Comparison of ENCODE assay signal across 29 cellular contexts in genomic region chr5:156181656-156182055, GRCh38.
"Had no signal": no experiment of that assay in that cellular context is flagged by ENCODE, and none has a peak within 500 bp of the region (broad histone marks: within the 10 kb centered on the region; RNA-seq: fewer than 3 reads in every experiment).

No MANE protein-coding gene starts in this region.

- H3K4me1 Mint-ChIP-seq: mesothelial cell of epicardium; naive thymus-derived CD4-positive, alpha-beta T cell; stimulated activated naive B cell treated with anti-CD40 and anti-IgM and Interleukin-4, amounts not matched to agents 10 μg/mL and 1 μg/mL and 100 μg/mL, for 72 hours had no signal

- H3K4me3 Mint-ChIP-seq: activated naive CD8-positive, alpha-beta T cell; brain; mesothelial cell of epicardium; naive thymus-derived CD4-positive, alpha-beta T cell; neural crest cell; stimulated activated naive B cell treated with anti-CD40 and anti-IgM and Interleukin-4, amounts not matched to agents 10 μg/mL and 1 μg/mL and 100 μg/mL, for 72 hours; T-helper 2 cell treated with Interferon-gamma antibody and Interleukin-4, amounts not matched to agents 5 μg/mL and 100 μg/mL, for 36 hours had no signal

- H3K4me3 ChIP-seq: ascending aorta, cardiac muscle cell, coronary artery, dorsolateral prefrontal cortex, gastroesophageal sphincter, heart left ventricle, suprapubic skin, tibial artery had no signal

- H3K9ac ChIP-seq: parathyroid adenoma had no signal

- H3K27me3 Mint-ChIP-seq: stimulated activated naive B cell treated with anti-CD40 and anti-IgM and Interleukin-4, amounts not matched to agents 10 μg/mL and 1 μg/mL and 100 μg/mL, for 72 hours had no signal

- H2AFZ ChIP-seq: parathyroid adenoma had no signal

- H3K27ac ChIP-seq: ascending aorta, cardiac muscle cell, coronary artery, dorsolateral prefrontal cortex, gastroesophageal sphincter, heart left ventricle, parathyroid adenoma, suprapubic skin, tibial artery had no signal

- DNase-seq: activated CD4-positive, alpha-beta T cell treated with anti-CD3 and anti-CD28 coated beads for 48 hours; activated CD4-positive, alpha-beta T cell treated with anti-CD3 and anti-CD28 coated beads, Interleukin-2, amount 50 U/mL, for 48 hours; activated CD8-positive, alpha-beta memory T cell treated with anti-CD3 and anti-CD28 coated beads for 24 hours; activated effector memory CD4-positive, alpha-beta T cell treated with Interleukin-2 at 50 U/mL for 16 hours; activated naive CD4-positive, alpha-beta T cell treated with Interleukin-2 at 50 U/mL for 16 hours; cerebellar nuclear complex; dorsolateral prefrontal cortex; effector memory CD4-positive, alpha-beta T cell; heart left ventricle; mammary epithelial cell; naive thymus-derived CD4-positive, alpha-beta T cell; nucleus accumbens; right cardiac atrium; stimulated activated CD4-positive, alpha-beta T cell treated with anti-CD3 and anti-CD28 coated beads, Interleukin-15, amount 100 ng/mL, for 24 hours; stimulated activated CD4-positive, alpha-beta T cell treated with anti-CD3 and anti-CD28 coated beads, Interleukin-2, amount 100 ng/mL, for 24 hours; stimulated activated naive B cell treated with anti-CD40 and anti-IgM and Interleukin-4, amounts not matched to agents 10 μg/mL and 1 μg/mL and 100 μg/mL, for 72 hours; T-helper 1 cell; tibial artery had no signal

- H3K36me3 ChIP-seq: ascending aorta, cardiac muscle cell, gastroesophageal sphincter, heart left ventricle, suprapubic skin, tibial artery had no signal

- ATAC-seq: gastroesophageal sphincter; heart left ventricle; naive thymus-derived CD4-positive, alpha-beta T cell; right cardiac atrium; stimulated activated naive B cell treated with anti-CD40 and anti-IgM and Interleukin-4, amounts not matched to agents 10 μg/mL and 1 μg/mL and 100 μg/mL, for 72 hours had no signal

- H3K27me3 ChIP-seq: ascending aorta, cardiac muscle cell, dorsolateral prefrontal cortex, gastroesophageal sphincter, heart left ventricle, suprapubic skin, tibial artery had no signal

- H3K27ac Mint-ChIP-seq: activated naive CD8-positive, alpha-beta T cell; brain; mesothelial cell of epicardium; naive thymus-derived CD4-positive, alpha-beta T cell; stimulated activated naive B cell treated with anti-CD40 and anti-IgM and Interleukin-4, amounts not matched to agents 10 μg/mL and 1 μg/mL and 100 μg/mL, for 72 hours; T-helper 2 cell treated with Interferon-gamma antibody and Interleukin-4, amounts not matched to agents 5 μg/mL and 100 μg/mL, for 36 hours had no signal

- H3K9me3 Mint-ChIP-seq: T-helper 2 cell treated with Interferon-gamma antibody and Interleukin-4, amounts not matched to agents 5 μg/mL and 100 μg/mL, for 36 hours had no signal

- H3K9me3 ChIP-seq: suprapubic skin had no signal

- H3K4me1 ChIP-seq: gastroesophageal sphincter, parathyroid adenoma, suprapubic skin had no signal

- H3K36me3 Mint-ChIP-seq: activated naive CD8-positive, alpha-beta T cell; brain; mesothelial cell of epicardium; naive thymus-derived CD4-positive, alpha-beta T cell; stimulated activated naive B cell treated with anti-CD40 and anti-IgM and Interleukin-4, amounts not matched to agents 10 μg/mL and 1 μg/mL and 100 μg/mL, for 72 hours had no signal
